ENCODE assay signal across 11 cellular contexts in genomic region chr9:131421691-131422090, GRCh38. TPM values are rescaled to one million over a fixed set of nuclear protein-coding genes. Genes with fewer than 3 reads are reported as not detected.
A peak's percentile ranks its signal among the peaks of the same experiment; 100 is the strongest.
DNase-seq lines count a peak whose midpoint lies in the region; ATAC-seq, FAIRE-seq and TF ChIP-seq lines count a peak whose summit lies in the region.
"Had no signal": no experiment of that assay in that cellular context is flagged by ENCODE, and none has a peak within 500 bp of the region (broad histone marks: within the 10 kb centered on the region; RNA-seq: fewer than 3 reads in every experiment).

No MANE protein-coding gene starts in this region.

- no peak for TF ChIP-seq POLR2A in GM12891 (IDR thresholded peaks at IDR 0.05; ENCODE audit: low read depth, low read length)

- H3K4me3 Mint-ChIP-seq in endodermal cell = no peak overlapping the region
- no peak overlapping the region for H3K4me3 Mint-ChIP-seq in natural killer cell treated with Interleukin-12 subunit alpha and Interleukin-12 subunit beta and Interleukin-15 and Interleukin-18, amount 100 ng/mL, for 72 hours
- H3K4me3 Mint-ChIP-seq: B cell had no signal

- no peaks in the 10 kb centered on the region for H3K27me3 Mint-ChIP-seq in endodermal cell (ENCODE audit: insufficient read depth)
- no peaks in the 10 kb centered on the region for H3K27me3 Mint-ChIP-seq in natural killer cell treated with Interleukin-12 subunit alpha and Interleukin-12 subunit beta and Interleukin-15 and Interleukin-18, amount 100 ng/mL, for 72 hours
- H3K27me3 Mint-ChIP-seq: B cell had no signal

- H3K27ac Mint-ChIP-seq in endodermal cell = peak overlapping the region; percentile 84
- H3K27ac Mint-ChIP-seq in natural killer cell treated with Interleukin-12 subunit alpha and Interleukin-12 subunit beta and Interleukin-15 and Interleukin-18, amount 100 ng/mL, for 72 hours = peak overlapping the region; percentile 28 to 35

- no peak for FAIRE-seq in GM12891 (lab: Jason Lieb, UNC)

- intact Hi-C loops in Right ventricle myocardium superior (cut with DNase I) (no loop called here), Right ventricle myocardium inferior (cut with DNase I) (loop anchor here (2.0 to 5.0 kb wide), 2 partner anchors 15 to 49 kb away; no protein-coding TSS in a partner anchor), upper lobe of right lung (cut with DNase I) (no loop called here), left colon (cut with DNase I, micrococcal nuclease) (no loop called here)

- H3K4me1 ChIP-seq in endodermal cell (ENCODE audit: control insufficient read depth, insufficient read depth, low read length) (peaks cover 36% of the 10 kb centered on the region), upper lobe of right lung (peaks cover 72% of the 10 kb centered on the region)

- no peak overlapping the region for H3K27ac ChIP-seq in endodermal cell (ENCODE audit: low read depth, low read length)
- H3K27ac ChIP-seq in upper lobe of right lung = peak overlapping the region; percentile 42

- H3K9me3 Mint-ChIP-seq in endodermal cell = peaks cover 2% of the 10 kb centered on the region
- no peaks in the 10 kb centered on the region for H3K9me3 Mint-ChIP-seq in natural killer cell treated with Interleukin-12 subunit alpha and Interleukin-12 subunit beta and Interleukin-15 and Interleukin-18, amount 100 ng/mL, for 72 hours

- H3K36me3 Mint-ChIP-seq in endodermal cell (ENCODE audit: low read depth) = peaks cover 29% of the 10 kb centered on the region
- no peaks in the 10 kb centered on the region for H3K36me3 Mint-ChIP-seq in natural killer cell treated with Interleukin-12 subunit alpha and Interleukin-12 subunit beta and Interleukin-15 and Interleukin-18, amount 100 ng/mL, for 72 hours

- 90 to 91% methylated on average over 6 to 7 of the region's 8 CpGs for WGBS in endodermal cell (ENCODE audit: insufficient coverage in 1 of 2, insufficient read length in 1 of 2), 2 experiments

- peaks cover 58% of the 10 kb centered on the region for H3K36me3 ChIP-seq in endodermal cell (ENCODE audit: control insufficient read depth, insufficient read depth, low read length)
- no peaks in the 10 kb centered on the region for H3K36me3 ChIP-seq in upper lobe of right lung
- H3K36me3 ChIP-seq: colonic mucosa had no signal

- H3K4me3 ChIP-seq in endodermal cell (ENCODE audit: low read length) = no peak overlapping the region
- no peak overlapping the region for H3K4me3 ChIP-seq in upper lobe of right lung
- H3K4me3 ChIP-seq: colonic mucosa had no signal

- no peaks in the 10 kb centered on the region for H3K9me3 ChIP-seq in endodermal cell (ENCODE audit: control insufficient read depth, low read length)
- H3K9me3 ChIP-seq in upper lobe of right lung = no peaks in the 10 kb centered on the region
- H3K9me3 ChIP-seq: colonic mucosa had no signal

- TF ChIP-seq CTCF in endodermal cell (conservative IDR thresholded peaks at IDR 0.05) (no peak), upper lobe of right lung (IDR thresholded peaks at IDR 0.05) (no peak)

- ATAC-seq in Right ventricle myocardium superior (ENCODE audit: poor library complexity) = peak; percentile 7
- ATAC-seq in Right ventricle myocardium inferior = no peak
- ATAC-seq in natural killer cell treated with Interleukin-12 subunit alpha and Interleukin-12 subunit beta and Interleukin-15 and Interleukin-18, amount 100 ng/mL, for 72 hours = no peak
- ATAC-seq in upper lobe of right lung = no peak
- ATAC-seq in left colon = no peak

- H3K27me3 ChIP-seq in endodermal cell (ENCODE audit: control insufficient read depth, insufficient read depth, low read length, poor library complexity, severe bottlenecking) (no peaks in the 10 kb centered on the region), upper lobe of right lung (no peaks in the 10 kb centered on the region)
- H3K27me3 ChIP-seq: colonic mucosa had no signal

- peaks cover 62% of the 10 kb centered on the region for H3K4me1 Mint-ChIP-seq in endodermal cell
- peaks cover 66 to 69% of the 10 kb centered on the region in 2 donors for H3K4me1 Mint-ChIP-seq in natural killer cell treated with Interleukin-12 subunit alpha and Interleukin-12 subunit beta and Interleukin-15 and Interleukin-18, amount 100 ng/mL, for 72 hours (ENCODE audit: low read depth in 2 of 2)

- no peak for DNase-seq in Right ventricle myocardium superior
- DNase-seq in Right ventricle myocardium inferior (ENCODE audit: missing footprints) = no peak
- no peak for DNase-seq in endodermal cell
- DNase-seq in natural killer cell treated with Interleukin-12 subunit alpha and Interleukin-12 subunit beta and Interleukin-15 and Interleukin-18, amount 100 ng/mL, for 72 hours (ENCODE audit: low spot score) = no peak
- DNase-seq in upper lobe of right lung = no peak
- DNase-seq in GM12891 (ENCODE audit: insufficient read length, low spot score) = no peak
- no peak for DNase-seq in left colon
- DNase-seq in SKM-1 treated with dmso at 0.1 percent for 144 hours (lab: John Stamatoyannopoulos, UW; ENCODE audit: unreplicated experiment) = no peak
- DNase-seq: colonic mucosa, NCI-H1417 treated with DMSO at 0.1 percent for 48 hours had no signal

- no peak overlapping the region for H3K9ac ChIP-seq in endodermal cell (ENCODE audit: extremely low read depth, low read length, poor library complexity, severe bottlenecking)

TF ChIP-seq in GM12891, 5 proteins besides CTCF, POLR2A, EP300 and RAD21:
- no peak for TF ChIP-seq PAX5 (IDR thresholded peaks at IDR 0.05; ENCODE audit: insufficient read depth, low read length, severe bottlenecking)
- TF ChIP-seq TAF1 (IDR thresholded peaks at IDR 0.05; ENCODE audit: low read depth, low read length) = no peak
- no peak for TF ChIP-seq POLR2AphosphoS5 (IDR thresholded peaks at IDR 0.05; ENCODE audit: low read depth, low read length)
- TF ChIP-seq POU2F2 (IDR thresholded peaks at IDR 0.05; ENCODE audit: low read depth, low read length) = no peak
- TF ChIP-seq SPI1 (IDR thresholded peaks at IDR 0.05; ENCODE audit: low read depth, low read length) = no peak

RNA-seq across cellular contexts. Expression of gene PRRC2B, which starts 27.8 kb away (rescaled TPM):
- total RNA-seq in Right ventricle myocardium superior (124 TPM), Right ventricle myocardium inferior (142 TPM), endodermal cell (100 to 1,000 TPM; 309 to 334 TPM), upper lobe of right lung (190 TPM), left colon (100 to 1,000 TPM; 110 to 114 TPM)
- polyA plus RNA-seq in endodermal cell (2013, experiment 1 of 2) = 182 TPM
- 205 TPM for polyA plus RNA-seq in endodermal cell (2013, experiment 2 of 2)
- total RNA-seq in natural killer cell treated with Interleukin-12 subunit alpha and Interleukin-12 subunit beta and Interleukin-15 and Interleukin-18, amount 100 ng/mL, for 72 hours = 100 to 1,000 TPM; 122 to 246 TPM
- polyA plus RNA-seq in GM12891 (2012; ENCODE audit: low read depth, missing spikeins) = 42.1 TPM
